Comparison of ENCODE assay signal across 9 cellular contexts in genomic region chr3:118628704-118629341, GRCh38.
DNase-seq lines count a peak whose midpoint lies in the region; ATAC-seq and TF ChIP-seq lines count a peak whose summit lies in the region.
"Had no signal": no experiment of that assay in that cellular context is flagged by ENCODE, and none has a peak within 500 bp of the region (broad histone marks: within the 10 kb centered on the region; RNA-seq: fewer than 3 reads in every experiment).

No MANE protein-coding gene starts in this region.

- no peak overlapping the region for H3K9ac ChIP-seq in SK-N-MC (ENCODE audit: insufficient read length)

- H3K27me3 Mint-ChIP-seq in nephron (ENCODE audit: low read depth) (peaks cover 8% of the 10 kb centered on the region), immature natural killer cell (ENCODE audit: low read depth in 3 of 3) (peaks cover 0 to 3% (median 2%) of the 10 kb centered on the region in 3 donors)

- H3K4me3 ChIP-seq in SK-N-MC = no peak overlapping the region
- H3K4me3 ChIP-seq in esophagus muscularis mucosa = no peak overlapping the region

- ATAC-seq in GM18511 (IDR thresholded peaks at IDR 0.05; ENCODE audit: unreplicated experiment) (peak; percentile 97), HG02870 (IDR thresholded peaks at IDR 0.05; ENCODE audit: unreplicated experiment) (peak; percentile 95)

- DNase-seq in Ammon's horn (ENCODE audit: low spot score) (peak; percentile 93), NCI-H1048 (lab: John Stamatoyannopoulos, UW) (peak; percentile 51), SK-N-MC (ENCODE audit: low read depth, low spot score) (peak; percentile 18), esophagus muscularis mucosa (ENCODE audit: extremely low spot score) (no peak), immature natural killer cell (no peak)

- H3K36me3 Mint-ChIP-seq in nephron (ENCODE audit: low read depth) (no peaks in the 10 kb centered on the region), immature natural killer cell (no peaks in the 10 kb centered on the region)

- peaks cover 20% of the 10 kb centered on the region for H3K4me1 Mint-ChIP-seq in nephron
- no peaks in the 10 kb centered on the region for H3K4me1 Mint-ChIP-seq in immature natural killer cell

- 6% methylated on average over 8 of the region's 8 CpGs for WGBS in esophagus muscularis mucosa

- TF ChIP-seq POLR2A in esophagus muscularis mucosa (IDR thresholded peaks at IDR 0.05; ENCODE audit: low read depth) = no peak

- H3K27ac ChIP-seq in SK-N-MC (no peak overlapping the region), esophagus muscularis mucosa (replicated peaks in 1 of 4) (no peak overlapping the region)

- H3K36me3 ChIP-seq in SK-N-MC (ENCODE audit: insufficient read depth, low read length) (no peaks in the 10 kb centered on the region), esophagus muscularis mucosa (no peaks in the 10 kb centered on the region)

- peak; percentile 56 to 85 (median 65) for TF ChIP-seq CTCF in esophagus muscularis mucosa (IDR thresholded peaks at IDR 0.05)
- TF ChIP-seq CTCF in nephron (IDR thresholded peaks at IDR 0.05; ENCODE audit: unreplicated experiment in 3 of 3) = peak; percentile 80 to 89 (median 83)

- H3K27ac Mint-ChIP-seq in nephron (peak overlapping the region in 1 of 3 experiments; percentile 5), immature natural killer cell (no peak overlapping the region)
- H3K27ac Mint-ChIP-seq: T-helper 1 cell treated with Interleukin-12 subunit alpha and Interleukin-12 subunit beta and Interleukin-4 antibody, amounts not matched to agents 30 μg/mL and 1 μg/mL, for 36 hours had no signal

- no peaks in the 10 kb centered on the region for H3K27me3 ChIP-seq in esophagus muscularis mucosa

- intact Hi-C loops in esophagus muscularis mucosa (cut with DNase I) = no loop called here

- H3K4me3 Mint-ChIP-seq in nephron = peak overlapping the region in 1 of 3 experiments; percentile 49
- H3K4me3 Mint-ChIP-seq in immature natural killer cell = no peak overlapping the region
- H3K4me3 Mint-ChIP-seq: T-helper 1 cell treated with Interleukin-12 subunit alpha and Interleukin-12 subunit beta and Interleukin-4 antibody, amounts not matched to agents 30 μg/mL and 1 μg/mL, for 36 hours had no signal

- H3K4me1 ChIP-seq in esophagus muscularis mucosa = no peaks in the 10 kb centered on the region

- TF ChIP-seq EP300 in esophagus muscularis mucosa (IDR thresholded peaks at IDR 0.05) = no peak

- no peaks in the 10 kb centered on the region for H3K9me3 ChIP-seq in SK-N-MC (ENCODE audit: low read depth, low read length)
- H3K9me3 ChIP-seq in esophagus muscularis mucosa = no peaks in the 10 kb centered on the region

- H3K9me3 Mint-ChIP-seq in nephron (no peaks in the 10 kb centered on the region), immature natural killer cell (peaks cover 0 to 5% (median 2%) of the 10 kb centered on the region in 6 donors)
- H3K9me3 Mint-ChIP-seq: T-helper 1 cell treated with Interleukin-12 subunit alpha and Interleukin-12 subunit beta and Interleukin-4 antibody, amounts not matched to agents 30 μg/mL and 1 μg/mL, for 36 hours had no signal

Comparison
In these comparisons a context has a peak if more than half of its experiments do, and no peak if none do; other contexts are left out.
1. DNase-seq: peak in Ammon's horn (single experiment), NCI-H1048 (single experiment) and SK-N-MC (single experiment); none in esophagus muscularis mucosa (single experiment) and immature natural killer cell (0 of 3).